Comparison of ENCODE assay signal across 1 cellular context in genomic region chr14:68191567-68192321, GRCh38.
A peak's percentile ranks its signal among the peaks of the same experiment; 100 is the strongest.
TF ChIP-seq lines count a peak whose summit lies in the region.

No MANE protein-coding gene starts in this region.

TF ChIP-seq in HepG2, 621 proteins besides CTCF, POLR2A, EP300 and RAD21 (continued from another document and continues in another):
- TF ChIP-seq ATF3 (CRISPR knock-in tag; IDR thresholded peaks at IDR 0.05) (no peak), ZFX (CRISPR knock-in tag; IDR thresholded peaks at IDR 0.05; ENCODE audit: low read depth) (no peak), DZIP1 (CRISPR knock-in tag; IDR thresholded peaks at IDR 0.05) (no peak), SMARCE1 (IDR thresholded peaks at IDR 0.05; ENCODE audit: borderline replicate concordance) (no peak), TAF1 (CRISPR knock-in tag; IDR thresholded peaks at IDR 0.05) (no peak), ATF5 (CRISPR knock-in tag; IDR thresholded peaks at IDR 0.05; ENCODE audit: low read depth) (no peak), ZNF10 (CRISPR knock-in tag; IDR thresholded peaks at IDR 0.05; ENCODE audit: borderline replicate concordance, low read depth) (no peak), HNRNPL (IDR thresholded peaks at IDR 0.05; ENCODE audit: low read depth, low read length) (no peak), MAF1 (CRISPR knock-in tag; IDR thresholded peaks at IDR 0.05; ENCODE audit: borderline replicate concordance) (no peak), ZBTB21 (CRISPR knock-in tag; IDR thresholded peaks at IDR 0.05) (no peak), NRL (CRISPR knock-in tag; IDR thresholded peaks at IDR 0.05; ENCODE audit: borderline replicate concordance) (no peak), ZFP37 (CRISPR knock-in tag; IDR thresholded peaks at IDR 0.05; ENCODE audit: borderline replicate concordance) (no peak), ATF7 (IDR thresholded peaks at IDR 0.05) (no peak), ATF7 (CRISPR knock-in tag; IDR thresholded peaks at IDR 0.05) (no peak), ERF (CRISPR knock-in tag; IDR thresholded peaks at IDR 0.05) (peak; percentile 30; the same call in 1 of the 2 replicates), ZNF17 (CRISPR knock-in tag; IDR thresholded peaks at IDR 0.05) (no peak), ZFP36L1 (CRISPR knock-in tag; IDR thresholded peaks at IDR 0.05) (no peak), AHR (CRISPR knock-in tag; IDR thresholded peaks at IDR 0.05) (no peak), MXD4 (CRISPR knock-in tag; IDR thresholded peaks at IDR 0.05) (no peak), BATF2 (CRISPR knock-in tag; IDR thresholded peaks at IDR 0.05) (no peak), ZNF780A (CRISPR knock-in tag; IDR thresholded peaks at IDR 0.05) (no peak), ZNF503 (CRISPR knock-in tag; IDR thresholded peaks at IDR 0.05) (no peak), ZFP62 (CRISPR knock-in tag; IDR thresholded peaks at IDR 0.05) (no peak), DNMT3B (CRISPR knock-in tag; conservative IDR thresholded peaks at IDR 0.05) (no peak), ZNF329 (CRISPR knock-in tag; IDR thresholded peaks at IDR 0.05; ENCODE audit: low read depth) (no peak), CREBL2 (CRISPR knock-in tag; IDR thresholded peaks at IDR 0.05; ENCODE audit: borderline replicate concordance) (no peak), JARID2 (CRISPR knock-in tag; IDR thresholded peaks at IDR 0.05; ENCODE audit: insufficient replicate concordance) (no peak), SKI (IDR thresholded peaks at IDR 0.05; ENCODE audit: partially characterized antibody) (peak; percentile 99), ARID2 (CRISPR knock-in tag; IDR thresholded peaks at IDR 0.05; ENCODE audit: borderline replicate concordance) (no peak), CC2D1A (CRISPR knock-in tag; IDR thresholded peaks at IDR 0.05) (no peak), HOXA7 (CRISPR knock-in tag; IDR thresholded peaks at IDR 0.05) (no peak), ZNF362 (CRISPR knock-in tag; IDR thresholded peaks at IDR 0.05; ENCODE audit: borderline replicate concordance) (no peak), ZNF260 (CRISPR knock-in tag; IDR thresholded peaks at IDR 0.05; ENCODE audit: borderline replicate concordance, low read depth) (no peak), SMAD1 (CRISPR knock-in tag; IDR thresholded peaks at IDR 0.05; ENCODE audit: borderline replicate concordance, low read depth) (no peak), MTF2 (CRISPR knock-in tag; IDR thresholded peaks at IDR 0.05; ENCODE audit: borderline replicate concordance) (no peak), ELF1 (CRISPR knock-in tag; IDR thresholded peaks at IDR 0.05) (no peak), ZNF101 (CRISPR knock-in tag; IDR thresholded peaks at IDR 0.05; ENCODE audit: borderline replicate concordance, low read depth) (no peak), HMG20B (CRISPR knock-in tag; conservative IDR thresholded peaks at IDR 0.05) (0 out of 2 replicates have a peak, but pooled peaks have one; percentile 33), TBP (CRISPR knock-in tag; IDR thresholded peaks at IDR 0.05) (no peak), FOXO1 (CRISPR knock-in tag; IDR thresholded peaks at IDR 0.05) (no peak), HINFP (CRISPR knock-in tag; IDR thresholded peaks at IDR 0.05; ENCODE audit: low read depth) (no peak), ZNF34 (CRISPR knock-in tag; IDR thresholded peaks at IDR 0.05; ENCODE audit: borderline replicate concordance) (no peak), SMAD9 (CRISPR knock-in tag; IDR thresholded peaks at IDR 0.05) (no peak), SRSF9 (IDR thresholded peaks at IDR 0.05; ENCODE audit: borderline replicate concordance, insufficient read depth, low read depth, low read length, poor library complexity, severe bottlenecking) (no peak), PITX1 (CRISPR knock-in tag; IDR thresholded peaks at IDR 0.05) (no peak), TRIM22 (IDR thresholded peaks at IDR 0.05) (no peak), MNT (IDR thresholded peaks at IDR 0.05) (no peak), ZNF687 (CRISPR knock-in tag; IDR thresholded peaks at IDR 0.05) (no peak), RORA (CRISPR knock-in tag; IDR thresholded peaks at IDR 0.05) (no peak), HDAC1 (CRISPR knock-in tag; IDR thresholded peaks at IDR 0.05) (0 out of 2 replicates have a peak, but pooled peaks have one; percentile 16), IRF9 (CRISPR knock-in tag; IDR thresholded peaks at IDR 0.05; ENCODE audit: borderline replicate concordance) (no peak), ZMYM3 (CRISPR knock-in tag; IDR thresholded peaks at IDR 0.05) (no peak), SMC3 (IDR thresholded peaks at IDR 0.05; ENCODE audit: low read length) (no peak; the same call in 1 of the 2 replicates)
